ENCODE assay signal across 13 cellular contexts in genomic region chr15:67547836-67548531, GRCh38. TPM values are rescaled to one million over a fixed set of nuclear protein-coding genes. Genes with fewer than 3 reads are reported as not detected.
A peak's percentile ranks its signal among the peaks of the same experiment; 100 is the strongest.
DNase-seq lines count a peak whose midpoint lies in the region; ATAC-seq, FAIRE-seq and TF ChIP-seq lines count a peak whose summit lies in the region.
"Had no signal": no experiment of that assay in that cellular context is flagged by ENCODE, and none has a peak within 500 bp of the region (broad histone marks: within the 10 kb centered on the region; RNA-seq: fewer than 3 reads in every experiment).

No MANE protein-coding gene starts in this region.

- H3K4me2 ChIP-seq in Karpas-422 (ENCODE audit: low read depth, low read length, poor library complexity, severe bottlenecking) (peak overlapping the region; percentile 94), mesenchymal stem cell (ENCODE audit: low read length, poor library complexity, severe bottlenecking) (no peak overlapping the region)

- H4K8ac ChIP-seq in mesenchymal stem cell (ENCODE audit: low read length) = no peak overlapping the region

- 68% methylated on average over 4 of the region's 5 CpGs for WGBS in mesenchymal stem cell
- 72 to 75% methylated on average over 5 of the region's 5 CpGs for WGBS in pancreas, 2 donors

- H3K36me3 ChIP-seq in Karpas-422 (ENCODE audit: insufficient read depth, low read length) (peaks cover 15% of the 10 kb centered on the region), mesenchymal stem cell (ENCODE audit: control insufficient read depth in 1 of 2, insufficient read depth in 2 of 2, low read depth in 1 of 2, low read length in 2 of 2) (peaks cover 10 to 46% of the 10 kb centered on the region in 2 experiments), pancreas (peaks cover 0 to 4% (median 0%) of the 10 kb centered on the region in 3 donors)
- H3K36me3 ChIP-seq: thyroid gland had no signal

- no peak overlapping the region for H3K14ac ChIP-seq in mesenchymal stem cell (ENCODE audit: low read length in 2 of 2)

- H3K79me1 ChIP-seq in mesenchymal stem cell (replicated peaks; ENCODE audit: low read length, poor library complexity, severe bottlenecking) = peaks cover 32% of the 10 kb centered on the region

- no peak overlapping the region for H4K91ac ChIP-seq in mesenchymal stem cell (ENCODE audit: low read length)

- H3K23ac ChIP-seq in mesenchymal stem cell (ENCODE audit: low read length in 2 of 2) = no peak overlapping the region

- H2AFZ ChIP-seq in Karpas-422 (ENCODE audit: low read length) (no peak overlapping the region), mesenchymal stem cell (ENCODE audit: low read depth, low read length) (no peak overlapping the region)

- CTCF ChIA-PET in AG04450 (lab: Charles Lee) = no interaction called here

- POLR2A ChIA-PET in AG04450 (lab: Yijun Ruan, JAX) = interaction anchor here (0.6 kb wide), 1 partner anchor 64 kb away, joined by 6 read pairs; no protein-coding TSS in a partner anchor

- no peaks in the 10 kb centered on the region for H3K9me2 ChIP-seq in Karpas-422 (replicated peaks; ENCODE audit: insufficient read depth, low read length)

- H3K9ac ChIP-seq in Karpas-422 (ENCODE audit: low read length) (peak overlapping the region; percentile 69), mesenchymal stem cell (ENCODE audit: low read length) (peak overlapping the region; percentile 53)

- H3K27ac ChIP-seq in AG04450 (ENCODE audit: low read depth, low read length) (peak overlapping the region; percentile 24), Karpas-422 (ENCODE audit: low read length) (peak overlapping the region; percentile 85), caudate nucleus (ENCODE audit: low read depth, low read length) (peak overlapping the region; percentile 39), mesenchymal stem cell (ENCODE audit: low read length, poor library complexity, severe bottlenecking) (peak overlapping the region; percentile 43), pancreas (no peak overlapping the region)
- H3K27ac ChIP-seq: thyroid gland had no signal

- no peak overlapping the region for H2BK120ac ChIP-seq in mesenchymal stem cell (ENCODE audit: low read depth, low read length)

- no peak overlapping the region for H3K18ac ChIP-seq in mesenchymal stem cell (ENCODE audit: low read depth in 1 of 2, low read length in 2 of 2)

- H3K9me3 ChIP-seq in AG04450 (ENCODE audit: control insufficient read depth, insufficient read depth, low read length) = no peaks in the 10 kb centered on the region
- H3K9me3 ChIP-seq in Karpas-422 (ENCODE audit: low read length) = no peaks in the 10 kb centered on the region
- no peaks in the 10 kb centered on the region for H3K9me3 ChIP-seq in mesenchymal stem cell (ENCODE audit: control insufficient read depth, low read length)
- H3K9me3 ChIP-seq in pancreas = no peaks in the 10 kb centered on the region
- H3K9me3 ChIP-seq: heart right ventricle, thyroid gland had no signal

- H3K27me3 ChIP-seq in AG04450 (ENCODE audit: control insufficient read depth, insufficient read depth, low read length) = no peaks in the 10 kb centered on the region
- no peaks in the 10 kb centered on the region for H3K27me3 ChIP-seq in Karpas-422 (ENCODE audit: low read length)
- H3K27me3 ChIP-seq in mesenchymal stem cell (ENCODE audit: control insufficient read depth in 1 of 2, insufficient read depth in 1 of 2, low read length in 2 of 2) = no peaks in the 10 kb centered on the region
- no peaks in the 10 kb centered on the region for H3K27me3 ChIP-seq in pancreas
- H3K27me3 ChIP-seq: heart right ventricle, thyroid gland had no signal

- H3K4ac ChIP-seq in mesenchymal stem cell (ENCODE audit: low read depth in 1 of 2, low read length in 2 of 2) = no peak overlapping the region

- no peak overlapping the region for H2BK5ac ChIP-seq in mesenchymal stem cell (ENCODE audit: low read depth, low read length, poor library complexity, severe bottlenecking)

- no peak overlapping the region for H2AK5ac ChIP-seq in mesenchymal stem cell (ENCODE audit: low read length, severe bottlenecking)

- no peak for TF ChIP-seq CTCF in AG04450 (IDR thresholded peaks at IDR 0.05; ENCODE audit: low read depth, low read length)
- TF ChIP-seq CTCF in pancreas (IDR thresholded peaks at IDR 0.05) = no peak

- H3K4me3 ChIP-seq in AG04450 (ENCODE audit: low read depth, low read length) (no peak overlapping the region), Karpas-422 (ENCODE audit: low read length) (peak overlapping the region; percentile 70; the same call in 1 of the 2 replicates), mesenchymal stem cell (ENCODE audit: insufficient read depth in 1 of 2, low read depth in 1 of 2, low read length in 2 of 2) (peak overlapping the region in 1 of 2 experiments; percentile 3), pancreas (no peak overlapping the region)
- H3K4me3 ChIP-seq: heart right ventricle, thyroid gland had no signal

- no peak overlapping the region for H2BK12ac ChIP-seq in mesenchymal stem cell (ENCODE audit: low read length in 2 of 2)

- FAIRE-seq in pancreas (lab: Jason Lieb, UNC) = no peak

- intact Hi-C loops in pancreas (cut with DNase I) = no loop called here

- no peaks in the 10 kb centered on the region for H4K20me1 ChIP-seq in Karpas-422 (ENCODE audit: insufficient read depth, low read depth, low read length)

- ATAC-seq in pancreas (no peak), GM21423 (IDR thresholded peaks at IDR 0.05; ENCODE audit: unreplicated experiment) (no peak)

- H3K79me2 ChIP-seq in Karpas-422 (ENCODE audit: low read length) = peaks cover 86% of the 10 kb centered on the region

- peaks cover 63% of the 10 kb centered on the region for H3K4me1 ChIP-seq in Karpas-422 (ENCODE audit: low read length)
- H3K4me1 ChIP-seq in mesenchymal stem cell (ENCODE audit: control insufficient read depth, insufficient read depth, low read depth, low read length) = peaks cover 13% of the 10 kb centered on the region
- H3K4me1 ChIP-seq in pancreas = peaks cover 0 to 6% (median 6%) of the 10 kb centered on the region in 3 donors

- no peak for DNase-seq in AG04450 (ENCODE audit: low read depth, low spot score)
- DNase-seq in Karpas-422 = no peak
- no peak for DNase-seq in caudate nucleus (lab: John Stamatoyannopoulos, UW)
- DNase-seq in mesenchymal stem cell = peak; percentile 59
- DNase-seq in activated gamma-delta T cell treated with Interleukin-2 at 50 U/mL for 16 hours = no peak
- no peak for DNase-seq in activated CD4-positive, alpha-beta T cell treated with anti-CD3 and anti-CD28 coated beads, Interleukin-2, amount 50 U/mL, for 48 hours
- no peak for DNase-seq in pancreas
- DNase-seq: activated CD4-positive, alpha-beta memory T cell treated with anti-CD3 and anti-CD28 coated beads for 36 hours; activated naive CD4-positive, alpha-beta T cell treated with Interleukin-2 at 50 U/mL for 16 hours; DND-41; thyroid gland had no signal

- no peak overlapping the region for H2BK15ac ChIP-seq in mesenchymal stem cell (ENCODE audit: low read depth, poor library complexity, severe bottlenecking)

RNA-seq across cellular contexts. Expression of gene MAP2K5, which starts 5.5 kb away (rescaled TPM):
- polyA plus RNA-seq in AG04450 (2011; rRNA removed) = 5.4 and 5.6 TPM in 2 replicates
- 7.6 and 10.1 TPM in 2 replicates for polyA minus RNA-seq in AG04450 (2011; rRNA and poly(A)+ RNA removed)
- total RNA-seq in Karpas-422 (2014; rRNA removed; shearing (Covaris generic); ENCODE audit: low replicate concordance) = 32.0 and 32.1 TPM in 2 replicates
- 14.1 TPM for polyA plus RNA-seq in mesenchymal stem cell (2013, experiment 1 of 2)
- 13.7 TPM for polyA plus RNA-seq in mesenchymal stem cell (2013, experiment 2 of 2)
- total RNA-seq in pancreas = 10 to 100 TPM in 4 of 6 donors, 1 to 10 TPM in 2; 9.3 to 14.8 (median 10.4) TPM
- polyA plus RNA-seq in pancreas = 1 to 10 TPM; 5.5 to 8.8 TPM

RNA-seq across cellular contexts. Expression of gene C15orf61, which starts 27.1 kb away (rescaled TPM):
- polyA plus RNA-seq in AG04450 (2011; rRNA removed) (2.3 and 3.2 TPM in 2 replicates), pancreas (1 to 10 TPM; 1.7 to 2.8 TPM)
- polyA minus RNA-seq in AG04450 (2011; rRNA and poly(A)+ RNA removed) = 1.6 and 2.9 TPM in 2 replicates
- total RNA-seq in Karpas-422 (2014; rRNA removed; shearing (Covaris generic); ENCODE audit: low replicate concordance) = 13.3 and 19.7 TPM in 2 replicates
- polyA plus RNA-seq in mesenchymal stem cell (2013, experiment 1 of 2) = 3.9 TPM
- polyA plus RNA-seq in mesenchymal stem cell (2013, experiment 2 of 2) = 4.9 TPM
- total RNA-seq in pancreas = 1 to 10 TPM; 2.6 to 5.2 (median 3.3) TPM

Comparison
In these comparisons a context has a peak if more than half of its experiments do, and no peak if none do; other contexts are left out.
1. H3K27ac ChIP-seq: peak in AG04450 (single experiment), Karpas-422 (single experiment), caudate nucleus (single experiment) and mesenchymal stem cell (single experiment); none in pancreas (0 of 4).